27 cellular contexts compared by ENCODE assay signal in genomic region chr15:36818260-36818659, GRCh38.
"Had no signal": no experiment of that assay in that cellular context is flagged by ENCODE, and none has a peak within 500 bp of the region (broad histone marks: within the 10 kb centered on the region; RNA-seq: fewer than 3 reads in every experiment).

No MANE protein-coding gene starts in this region.

- H3K4me1 ChIP-seq: ascending aorta, SJSA1 had no signal

- H3K9me3 ChIP-seq: ascending aorta, body of pancreas, MG63, SJSA1 had no signal

- H3K27me3 ChIP-seq: ascending aorta, body of pancreas, MG63, SJSA1 had no signal

- H3K4me3 ChIP-seq: ascending aorta, body of pancreas, MG63, SJSA1 had no signal

- H3K27ac ChIP-seq: ascending aorta, body of pancreas, SJSA1 had no signal

- ATAC-seq: activated CD8-positive, alpha-beta T cell treated with anti-CD3 and anti-CD28 coated beads, Interleukin-2, amount 10 ng/mL, durations not matched to agents 7 days and 5 days; activated naive CD4-positive, alpha-beta T cell treated with anti-CD3 and anti-CD28 coated beads, Interleukin-2, amount 50 U/mL, for 72 hours; activated naive CD8-positive, alpha-beta T cell treated with anti-CD3 and anti-CD28 coated beads, Interleukin-2, amount 50 U/mL, for 24 hours; body of pancreas; Right ventricle myocardium inferior; SK-N-SH treated with all-trans-retinoic acid at 6 μM for 48 hours; WTC11 had no signal

- DNase-seq: activated CD4-positive, alpha-beta T cell treated with anti-CD3 and anti-CD28 coated beads for 48 hours; activated CD4-positive, alpha-beta T cell treated with anti-CD3 and anti-CD28 coated beads, Interleukin-2, amount 50 U/mL, for 4 hours; activated CD4-positive, CD25-positive, alpha-beta regulatory T cell treated with anti-CD3 and anti-CD28 coated beads, Interleukin-2, amount 50 U/mL, for 72 hours; activated CD8-positive, alpha-beta memory T cell treated with anti-CD3 and anti-CD28 coated beads, Interleukin-2, amount 50 U/mL, for 48 hours; activated CD8-positive, alpha-beta T cell treated with anti-CD3 and anti-CD28 coated beads, Interleukin-2, amount 10 ng/mL, durations not matched to agents 7 days and 5 days; activated naive CD8-positive, alpha-beta T cell treated with anti-CD3 and anti-CD28 coated beads, Interleukin-2, amount 50 U/mL, for 24 hours; activated T-cell treated with anti-CD3 and anti-CD28 coated beads, Interleukin-2, amount 50 U/mL, for 1 hour; amniotic stem cell; body of pancreas; central memory CD4-positive, alpha-beta T cell; MG63; MV-4-11; NCI-H1092 treated with DMSO at 0.1 percent for 48 hours; NCI-H1436; NCI-H1694 treated with DMSO at 0.1 percent for 48 hours; NCI-H2081 treated with DMSO at 0.1 percent for 48 hours; NCI-H2227 treated with DMSO at 0.1 percent for 48 hours; NCI-H446 treated with DMSO at 0.1 percent for 48 hours; NCI-H526 treated with DMSO at 0.1 percent for 48 hours; NCI-H82; SW 1271 had no signal

- H3K36me3 ChIP-seq: ascending aorta, MG63, SJSA1 had no signal
